ENCODE assay signal across 23 cellular contexts in the genomic region with DNA sequence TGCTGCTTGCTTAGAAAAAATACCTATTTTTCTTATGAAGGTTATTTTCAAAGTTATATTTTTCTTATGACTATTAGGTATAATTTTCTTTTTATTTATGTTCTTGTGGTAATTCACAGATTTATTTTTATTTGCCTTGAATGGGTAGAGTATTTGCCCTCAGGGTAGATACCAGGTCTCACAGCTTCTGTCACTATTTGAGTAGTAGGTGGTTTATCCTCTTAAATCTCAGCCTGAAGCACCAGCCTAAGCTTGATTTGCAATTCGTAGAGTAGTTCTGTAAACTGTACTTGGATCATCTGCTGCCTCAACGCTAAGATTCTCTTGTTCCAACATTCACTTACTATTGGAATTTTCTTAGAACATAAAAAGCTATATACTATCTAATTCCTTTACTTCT.
"Had no signal": no experiment of that assay in that cellular context is flagged by ENCODE, and none has a peak within 500 bp of the region (broad histone marks: within the 10 kb centered on the region; RNA-seq: fewer than 3 reads in every experiment).

No MANE protein-coding gene starts in this region.

- H3K36me3 ChIP-seq: esophagus muscularis mucosa, gastrocnemius medialis, neural progenitor cell, pancreas, suprapubic skin, thyroid gland, uterus had no signal

- H3K4me3 Mint-ChIP-seq: natural killer cell treated with Interleukin-12 subunit alpha and Interleukin-12 subunit beta and Interleukin-15 and Interleukin-18, amount 100 ng/mL, for 72 hours; neural progenitor cell; stimulated activated effector memory CD8-positive, alpha-beta T cell treated with anti-CD3 and anti-CD28 coated beads, Interleukin-12 subunit alpha, Interleukin-12 subunit beta, amount 100 ng/mL, for 72 hours; type B pancreatic cell had no signal

- H3K27ac ChIP-seq: epithelial cell of prostate, esophagus muscularis mucosa, gastrocnemius medialis, neural progenitor cell, pancreas, suprapubic skin, thyroid gland, uterus had no signal

- H3K9me3 Mint-ChIP-seq: neural progenitor cell, type B pancreatic cell had no signal

- H3K4me2 ChIP-seq: neural progenitor cell, smooth muscle cell had no signal

- H3K4me1 Mint-ChIP-seq: neural progenitor cell; stimulated activated effector memory CD8-positive, alpha-beta T cell treated with anti-CD3 and anti-CD28 coated beads, Interleukin-12 subunit alpha, Interleukin-12 subunit beta, amount 100 ng/mL, for 72 hours had no signal

- H3K27ac Mint-ChIP-seq: natural killer cell treated with Interleukin-12 subunit alpha and Interleukin-12 subunit beta and Interleukin-15 and Interleukin-18, amount 100 ng/mL, for 72 hours; neural progenitor cell; progenitor cell of endocrine pancreas; stimulated activated effector memory CD8-positive, alpha-beta T cell treated with anti-CD3 and anti-CD28 coated beads, Interleukin-12 subunit alpha, Interleukin-12 subunit beta, amount 100 ng/mL, for 72 hours; type B pancreatic cell had no signal

- H3K27me3 ChIP-seq: esophagus muscularis mucosa, gastrocnemius medialis, neural progenitor cell, pancreas, suprapubic skin, thyroid gland, uterus had no signal

- H3K27me3 Mint-ChIP-seq: natural killer cell treated with Interleukin-12 subunit alpha and Interleukin-12 subunit beta and Interleukin-15 and Interleukin-18, amount 100 ng/mL, for 72 hours; progenitor cell of endocrine pancreas; type B pancreatic cell had no signal

- DNase-seq: effector memory CD4-positive, alpha-beta T cell; gastrocnemius medialis; glutamatergic neuron; islet precursor cell; mammary epithelial cell; midbrain; occipital lobe; pancreas; right cardiac atrium; stimulated activated CD4-positive, alpha-beta T cell treated with anti-CD3 and anti-CD28 coated beads, Interleukin-2, amount 100 ng/mL, for 48 hours; stimulated activated naive CD8-positive, alpha-beta T cell treated with anti-CD3 and anti-CD28 coated beads, Interleukin-15, Interleukin-2, amounts not matched to agents 100 U/mL and 50 U/mL, for 24 hours; thyroid gland; uterus had no signal

- H3K9ac ChIP-seq: neural progenitor cell had no signal

- H3K9me3 ChIP-seq: esophagus muscularis mucosa, gastrocnemius medialis, pancreas, suprapubic skin, thyroid gland, uterus had no signal

- H2AFZ ChIP-seq: neural progenitor cell had no signal

- H3K4me1 ChIP-seq: esophagus muscularis mucosa, gastrocnemius medialis, neural progenitor cell, pancreas, suprapubic skin, thyroid gland, uterus had no signal

- H3K4me3 ChIP-seq: esophagus muscularis mucosa, gastrocnemius medialis, neural progenitor cell, pancreas, smooth muscle cell, suprapubic skin, thyroid gland, uterus had no signal

- ATAC-seq: gastrocnemius medialis; left lobe of liver; natural killer cell treated with Interleukin-12 subunit alpha and Interleukin-12 subunit beta and Interleukin-15 and Interleukin-18, amount 100 ng/mL, for 72 hours; pancreas; right cardiac atrium; stimulated activated effector memory CD8-positive, alpha-beta T cell treated with anti-CD3 and anti-CD28 coated beads, Interleukin-12 subunit alpha, Interleukin-12 subunit beta, amount 100 ng/mL, for 72 hours; stimulated activated naive CD8-positive, alpha-beta T cell treated with anti-CD3 and anti-CD28 coated beads, Interleukin-15, Interleukin-2, amounts not matched to agents 100 U/mL and 50 U/mL, for 24 hours had no signal

- H3K36me3 Mint-ChIP-seq: neural progenitor cell; stimulated activated effector memory CD8-positive, alpha-beta T cell treated with anti-CD3 and anti-CD28 coated beads, Interleukin-12 subunit alpha, Interleukin-12 subunit beta, amount 100 ng/mL, for 72 hours; type B pancreatic cell had no signal
